Comparison of ENCODE assay signal across 8 cellular contexts in the genomic region with DNA sequence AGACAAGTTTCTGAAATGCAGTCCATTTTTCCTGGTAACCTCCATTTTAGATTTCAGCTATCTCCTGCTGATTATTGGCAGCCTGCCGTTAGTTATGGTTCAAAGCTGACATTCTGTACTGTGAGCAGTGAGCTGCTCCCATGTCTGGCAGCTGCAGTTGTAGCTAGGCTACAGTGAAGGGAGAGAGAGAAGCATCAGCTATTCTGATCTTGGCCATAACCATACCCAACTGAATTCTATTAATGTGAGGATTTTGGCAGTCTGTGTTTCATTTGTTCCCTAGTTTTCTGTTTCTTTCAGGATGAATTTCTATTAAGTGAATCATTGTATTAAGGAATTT. TPM values are rescaled to one million over a fixed set of nuclear protein-coding genes. Genes with fewer than 3 reads are reported as not detected.
DNase-seq lines count a peak whose midpoint lies in the region; ATAC-seq, FAIRE-seq and TF ChIP-seq lines count a peak whose summit lies in the region.

No MANE protein-coding gene starts in this region.

- no peaks in the 10 kb centered on the region for H3K9me3 ChIP-seq in SK-N-SH
- no peaks in the 10 kb centered on the region for H3K9me3 ChIP-seq in heart left ventricle
- no peaks in the 10 kb centered on the region for H3K9me3 ChIP-seq in sigmoid colon

- H3K4me1 ChIP-seq in SK-N-SH (ENCODE audit: control insufficient read depth in 1 of 2, insufficient read depth in 2 of 2, low read depth in 1 of 2, low read length in 1 of 2) = peaks cover 44 to 54% of the 10 kb centered on the region in 2 experiments; a peak in 3 of 4 replicates
- peaks cover 4 to 71% (median 41%) of the 10 kb centered on the region in 12 donors for H3K4me1 ChIP-seq in heart left ventricle
- H3K4me1 ChIP-seq in sigmoid colon = peaks cover 0 to 37% (median 24%) of the 10 kb centered on the region in 4 donors

- CTCF ChIA-PET in SK-N-SH (lab: Yijun Ruan, JAX) = interaction anchor here (0.7 to 1.2 kb wide), 5 partner anchors 31 to 216 kb away, joined by 3 to 6 read pairs (median 3); no protein-coding TSS in a partner anchor

- peak; percentile 46 for FAIRE-seq in GM12892 (lab: Jason Lieb, UNC)

- no peaks in the 10 kb centered on the region for H4K20me1 ChIP-seq in SK-N-SH (ENCODE audit: insufficient read depth)

- TF ChIP-seq CTCF in SK-N-SH (IDR thresholded peaks at IDR 0.05) (no peak), heart left ventricle (IDR thresholded peaks at IDR 0.05) (no peak), sigmoid colon (IDR thresholded peaks at IDR 0.05) (no peak)

- H3K9me2 ChIP-seq in SK-N-SH = no peaks in the 10 kb centered on the region

- peak; percentile 27; the same call in 1 of the 2 replicates for TF ChIP-seq RAD21 in SK-N-SH (IDR thresholded peaks at IDR 0.05; ENCODE audit: low read length)

- 26% methylated on average over 1 of the region's 1 CpG for WGBS in SK-N-SH (ENCODE audit: low lambda C conversion rate)
- WGBS in heart left ventricle, 4 donors = 17 to 29% (median 26%) methylated on average over 1 of the region's 1 CpG
- 14 to 62% methylated on average over 1 of the region's 1 CpG for WGBS in sigmoid colon, 2 donors

- peak; percentile 80 to 95 (median 92) for ATAC-seq in heart left ventricle
- no peak for ATAC-seq in HG03571 (IDR thresholded peaks at IDR 0.05; ENCODE audit: unreplicated experiment)
- ATAC-seq in HG03442 (IDR thresholded peaks at IDR 0.05; ENCODE audit: unreplicated experiment) = no peak
- no peak for ATAC-seq in HG03520 (IDR thresholded peaks at IDR 0.05; ENCODE audit: unreplicated experiment)

- no peak for TF ChIP-seq EP300 in SK-N-SH (IDR thresholded peaks at IDR 0.05; ENCODE audit: borderline replicate concordance in 1 of 2, low read depth in 1 of 2, low read length in 1 of 2)
- no peak for TF ChIP-seq EP300 in sigmoid colon (IDR thresholded peaks at IDR 0.05)

- H3K9ac ChIP-seq in SK-N-SH = peak overlapping the region; percentile 6; the same call in 1 of the 2 replicates

- H2AFZ ChIP-seq in SK-N-SH (ENCODE audit: low read depth) = no peak overlapping the region

- POLR2A ChIA-PET in SK-N-SH (lab: Yijun Ruan, JAX) = no interaction called here

- peaks cover 34% of the 10 kb centered on the region for H3K79me2 ChIP-seq in SK-N-SH (ENCODE audit: insufficient read depth)

- H3K4me3 ChIP-seq in SK-N-SH (ENCODE audit: low read depth in 2 of 2, low read length in 1 of 2) (no peak overlapping the region; a peak in 1 of 4 replicates), heart left ventricle (no peak overlapping the region), sigmoid colon (no peak overlapping the region)

- no peak for DNase-seq in GM12892 (ENCODE audit: insufficient read length)
- DNase-seq in SK-N-SH = peak; percentile 38
- DNase-seq in heart left ventricle = peak in 4 of 5 donors; percentile 40 to 63 (median 49)
- DNase-seq in sigmoid colon = peak; percentile 68
- DNase-seq in activated effector memory CD4-positive, alpha-beta T cell treated with anti-CD3 and anti-CD28 coated beads, Interleukin-2, amount 50 U/mL, for 16 hours = no peak

- H3K4me2 ChIP-seq in SK-N-SH = peak overlapping the region; percentile 56

- TF ChIP-seq POLR2A in GM12892 (IDR thresholded peaks at IDR 0.05; ENCODE audit: low read depth, low read length) (no peak), heart left ventricle (IDR thresholded peaks at IDR 0.05) (no peak), sigmoid colon (IDR thresholded peaks at IDR 0.05) (no peak)

- H3K27ac ChIP-seq in SK-N-SH (ENCODE audit: low read depth in 2 of 2, low read length in 1 of 2) (peak overlapping the region; percentile 79 to 87), heart left ventricle (peak overlapping the region in 11 of 12 donors; percentile 0 to 71 (median 47)), sigmoid colon (peak overlapping the region; percentile 43 to 73 (median 57))

- intact Hi-C loops in heart left ventricle (cut with DNase I) (no loop called here), sigmoid colon (cut with DNase I) (no loop called here)

- H3F3A ChIP-seq in SK-N-SH (replicated peaks; ENCODE audit: insufficient read depth) = peaks cover 49% of the 10 kb centered on the region

- no peaks in the 10 kb centered on the region for H3K27me3 ChIP-seq in SK-N-SH (ENCODE audit: insufficient read depth)
- H3K27me3 ChIP-seq in heart left ventricle = no peaks in the 10 kb centered on the region
- no peaks in the 10 kb centered on the region for H3K27me3 ChIP-seq in sigmoid colon

- H3K36me3 ChIP-seq in SK-N-SH (replicated peaks in 1 of 2; ENCODE audit: control insufficient read depth in 1 of 2, insufficient read depth in 2 of 2, low read length in 1 of 2) = peaks cover 0 to 22% of the 10 kb centered on the region in 2 experiments
- peaks cover 0 to 7% (median 0%) of the 10 kb centered on the region in 9 donors for H3K36me3 ChIP-seq in heart left ventricle
- no peaks in the 10 kb centered on the region for H3K36me3 ChIP-seq in sigmoid colon

TF ChIP-seq in SK-N-SH, 30 proteins besides CTCF, POLR2A, EP300 and RAD21:
- TF ChIP-seq NFIC (IDR thresholded peaks at IDR 0.05; ENCODE audit: borderline replicate concordance) (peak; percentile 36; the same call in 1 of the 2 replicates), RFX5 (IDR thresholded peaks at IDR 0.05; ENCODE audit: low read length) (0 out of 2 replicates have a peak, but pooled peaks have one; percentile 29), TCF12 (IDR thresholded peaks at IDR 0.05) (peak; percentile 50; the same call in 1 of the 2 replicates), TAF1 (IDR thresholded peaks at IDR 0.05; ENCODE audit: borderline replicate concordance, low read depth, low read length) (no peak), MXI1 (IDR thresholded peaks at IDR 0.05; ENCODE audit: low read depth, low read length) (peak; percentile 57; the same call in 1 of the 2 replicates), CHD2 (IDR thresholded peaks at IDR 0.05; ENCODE audit: low read length, partially characterized antibody) (peak; percentile 11), GATA2 (CRISPR knock-in tag; IDR thresholded peaks at IDR 0.05) (peak; percentile 54), GABPA (IDR thresholded peaks at IDR 0.05; ENCODE audit: low read depth) (no peak)

RNA-seq across cellular contexts. Expression of gene SIK2, which starts 33.4 kb away (rescaled TPM):
- polyA plus RNA-seq in GM12892 (2012; ENCODE audit: missing spikeins) = 4.9 TPM
- polyA plus RNA-seq in SK-N-SH (2012; rRNA removed) = 8.9 and 9.7 TPM in 2 replicates
- polyA plus RNA-seq in SK-N-SH (2012; cell fraction: cytosol; rRNA removed) = 6.1 and 6.8 TPM in 2 replicates
- polyA plus RNA-seq in SK-N-SH (2012; cell fraction: nucleus; rRNA removed) = 12.6 and 16.1 TPM in 2 replicates
- total RNA-seq in heart left ventricle = 10 to 100 TPM; 15.9 to 45.8 (median 27.7) TPM
- polyA plus RNA-seq in heart left ventricle = 10 to 100 TPM in 1 of 2 donors, 1 to 10 TPM in 1; 4.1 to 23.1 TPM
- 10 to 100 TPM; 10.7 to 14.1 (median 11.8) TPM for total RNA-seq in sigmoid colon
- polyA plus RNA-seq in sigmoid colon = 1 to 10 TPM; 4.8 to 7.6 (median 5.1) TPM

Comparison
In these comparisons a context has a peak if more than half of its experiments do, and no peak if none do; other contexts are left out.
1. DNase-seq: peak in SK-N-SH (single experiment), heart left ventricle (4 of 5) and sigmoid colon (single experiment); none in GM12892 (single experiment) and activated effector memory CD4-positive, alpha-beta T cell treated with anti-CD3 and anti-CD28 coated beads, Interleukin-2, amount 50 U/mL, for 16 hours (single experiment).
2. ATAC-seq: peak in heart left ventricle (4 of 4); none in HG03571 (single experiment), HG03442 (single experiment) and HG03520 (single experiment).
3. Peak in every context shown above with its lines, with median percentiles within 50 percentile points of each other: H3K27ac ChIP-seq.